In the genomic region with DNA sequence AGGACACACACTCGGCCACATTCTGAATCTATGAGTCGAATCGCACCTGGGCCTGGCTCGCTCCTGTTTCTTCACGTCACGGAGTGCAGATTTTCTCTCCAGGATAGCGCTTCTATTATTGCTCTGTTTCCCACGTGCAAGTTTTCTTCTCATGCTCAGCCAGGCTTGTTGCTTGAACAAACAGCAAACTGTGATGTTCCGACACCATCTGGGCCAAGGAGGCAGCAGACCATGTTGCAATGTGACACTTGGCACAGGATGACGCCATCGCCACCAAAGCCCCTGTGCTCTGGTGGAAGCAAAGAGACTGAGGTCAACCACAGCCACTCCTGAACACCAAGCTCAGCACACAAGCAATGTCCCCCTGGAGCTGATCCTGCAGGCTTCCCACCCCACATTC, we compare ENCODE assay signal across 21 cellular contexts.
DNase-seq lines count a peak whose midpoint lies in the region; FAIRE-seq and TF ChIP-seq lines count a peak whose summit lies in the region.
"Had no signal": no experiment of that assay in that cellular context is flagged by ENCODE, and none has a peak within 500 bp of the region (broad histone marks: within the 10 kb centered on the region; RNA-seq: fewer than 3 reads in every experiment).

No MANE protein-coding gene starts in this region.

- H3K4me3 Mint-ChIP-seq in activated CD4-positive, alpha-beta memory T cell treated with anti-CD3 and anti-CD28 coated beads, Interleukin-2, amount 10 ng/mL, durations not matched to agents 7 days and 5 days: no peak overlapping the region
- H3K4me3 Mint-ChIP-seq: B cell; CD4-positive, CD25-positive, alpha-beta regulatory T cell; CD8-positive, alpha-beta memory T cell had no signal

- peak; percentile 63 for DNase-seq in NCI-H1694 treated with DMSO at 0.1 percent for 48 hours (lab: John Stamatoyannopoulos, UW)
- DNase-seq in H1 (ENCODE audit: low read depth in 1 of 2, low spot score in 2 of 2): no peak
- peak; percentile 18 for DNase-seq in renal cortical epithelial cell (ENCODE audit: low read depth)
- DNase-seq in activated CD4-positive, alpha-beta memory T cell treated with anti-CD3 and anti-CD28 coated beads, Interleukin-2, amount 10 ng/mL, durations not matched to agents 7 days and 5 days: no peak
- no peak for DNase-seq in breast epithelium (ENCODE audit: low spot score in 2 of 2)
- no peak for DNase-seq in Kasumi-1 (lab: John Stamatoyannopoulos, UW)
- DNase-seq: 8988T; C1 segment of cervical spinal cord; CD4-positive, CD25-positive, alpha-beta regulatory T cell; CD8-positive, alpha-beta memory T cell; COR-L47; DMS 273 treated with DMSO at 0.1 percent for 48 hours; DMS53; DND-41; EL had no signal

- no peak overlapping the region for H3K4ac ChIP-seq in H1 (replicated peaks; ENCODE audit: insufficient read length, low read depth, low read length)

- H3K4me1 ChIP-seq in BLaER1 (peaks cover 11% of the 10 kb centered on the region; the same call in 1 of the 2 replicates), H1 (replicated peaks in 1 of 4; ENCODE audit: control insufficient read depth in 3 of 4, insufficient read depth in 4 of 4, low read length in 3 of 4) (no peaks in the 10 kb centered on the region), breast epithelium (no peaks in the 10 kb centered on the region)
- H3K4me1 ChIP-seq: HAP-1 had no signal

- no peak overlapping the region for H2BK15ac ChIP-seq in H1 (ENCODE audit: low read length)

- no peaks in the 10 kb centered on the region for H3K27me3 ChIP-seq in BLaER1
- H3K27me3 ChIP-seq in H1 (replicated peaks in 1 of 4; ENCODE audit: control insufficient read depth in 3 of 4, extremely low read depth in 1 of 4, insufficient read depth in 3 of 4, low read length in 3 of 4): no peaks in the 10 kb centered on the region
- H3K27me3 ChIP-seq in breast epithelium: peaks cover 0 to 4% of the 10 kb centered on the region in 2 donors

- H3K23ac ChIP-seq in H1 (ENCODE audit: insufficient read length): no peak overlapping the region

- H3K27ac ChIP-seq in BLaER1: no peak overlapping the region
- no peak overlapping the region for H3K27ac ChIP-seq in H1 (ENCODE audit: low read depth, low read length)
- no peak overlapping the region for H3K27ac ChIP-seq in breast epithelium

- POLR2A ChIA-PET in H1 (lab: Charles Lee; ENCODE audit: partially characterized antibody): no interaction called here
- POLR2A ChIA-PET in activated CD4-positive, alpha-beta memory T cell treated with anti-CD3 and anti-CD28 coated beads, Interleukin-2, amount 10 ng/mL, durations not matched to agents 7 days and 5 days (lab: Charles Lee): no interaction called here

- H3K23me2 ChIP-seq in H1 (ENCODE audit: low read depth, low read length): no peaks in the 10 kb centered on the region

- H2BK12ac ChIP-seq in H1 (ENCODE audit: low read depth, low read length): no peak overlapping the region

- TF ChIP-seq EP300 in H1 (IDR thresholded peaks at IDR 0.05; ENCODE audit: borderline replicate concordance in 1 of 2, low read depth in 2 of 2, low read length in 2 of 2): no peak

- no peak overlapping the region for H2BK120ac ChIP-seq in H1 (replicated peaks; ENCODE audit: low read depth, low read length)

- H2BK5ac ChIP-seq in H1 (ENCODE audit: low read depth, low read length): peak overlapping the region; percentile 53; the same call in 1 of the 2 replicates

- no peak for TF ChIP-seq CTCF in H1 (IDR thresholded peaks at IDR 0.05; ENCODE audit: control extremely low read depth in 1 of 3, insufficient read depth in 1 of 3, low read depth in 1 of 3, low read length in 3 of 3)
- no peak for TF ChIP-seq CTCF in breast epithelium (IDR thresholded peaks at IDR 0.05)

- H3K9me3 Mint-ChIP-seq in activated CD4-positive, alpha-beta memory T cell treated with anti-CD3 and anti-CD28 coated beads, Interleukin-2, amount 10 ng/mL, durations not matched to agents 7 days and 5 days: peaks cover 4% of the 10 kb centered on the region

- no peaks in the 10 kb centered on the region for H4K20me1 ChIP-seq in BLaER1
- no peaks in the 10 kb centered on the region for H4K20me1 ChIP-seq in H1 (replicated peaks in 1 of 2; ENCODE audit: control insufficient read depth in 1 of 2, insufficient read depth in 2 of 2, low read length in 2 of 2)

- WGBS in H1 (ENCODE audit: extremely low coverage in 1 of 2, insufficient coverage in 1 of 2, insufficient read length in 1 of 2, insufficient replicate concordance in 2 of 2, low coverage in 1 of 2, low lambda C conversion rate in 2 of 2, missing lambda C conversion rate in 1 of 2), 2 experiments: 93% methylated on average over 10 of the region's 11 CpGs; no CpG with 5 or more reads in 1 of the 2 experiments

- H3K27ac Mint-ChIP-seq in activated CD4-positive, alpha-beta memory T cell treated with anti-CD3 and anti-CD28 coated beads, Interleukin-2, amount 10 ng/mL, durations not matched to agents 7 days and 5 days: no peak overlapping the region
- H3K27ac Mint-ChIP-seq: B cell; CD4-positive, CD25-positive, alpha-beta regulatory T cell; CD8-positive, alpha-beta memory T cell had no signal

- H3K79me2 ChIP-seq in H1 (ENCODE audit: control insufficient read depth in 1 of 2, insufficient read depth in 2 of 2, low read length in 2 of 2): no peaks in the 10 kb centered on the region; a peak in 1 of 4 replicates

- no peaks in the 10 kb centered on the region for H3K4me1 Mint-ChIP-seq in activated CD4-positive, alpha-beta memory T cell treated with anti-CD3 and anti-CD28 coated beads, Interleukin-2, amount 10 ng/mL, durations not matched to agents 7 days and 5 days
- H3K4me1 Mint-ChIP-seq: B cell; CD4-positive, CD25-positive, alpha-beta regulatory T cell; CD8-positive, alpha-beta memory T cell had no signal

- H3K27me3 Mint-ChIP-seq in activated CD4-positive, alpha-beta memory T cell treated with anti-CD3 and anti-CD28 coated beads, Interleukin-2, amount 10 ng/mL, durations not matched to agents 7 days and 5 days: no peaks in the 10 kb centered on the region
- H3K27me3 Mint-ChIP-seq: B cell; CD4-positive, CD25-positive, alpha-beta regulatory T cell; CD8-positive, alpha-beta memory T cell had no signal

- no peak overlapping the region for H2AK5ac ChIP-seq in H1 (ENCODE audit: low read depth, low read length)

- TF ChIP-seq POLR2A in H1 (IDR thresholded peaks at IDR 0.05; ENCODE audit: control extremely low read depth in 1 of 2, low read depth in 2 of 2, low read length in 2 of 2) (no peak), breast epithelium (IDR thresholded peaks at IDR 0.05) (no peak)

- H4K5ac ChIP-seq in H1 (ENCODE audit: insufficient read length, low read depth, low read length): no peak overlapping the region

- H3K36me3 Mint-ChIP-seq in activated CD4-positive, alpha-beta memory T cell treated with anti-CD3 and anti-CD28 coated beads, Interleukin-2, amount 10 ng/mL, durations not matched to agents 7 days and 5 days (ENCODE audit: low read depth): no peaks in the 10 kb centered on the region
- H3K36me3 Mint-ChIP-seq: CD4-positive, CD25-positive, alpha-beta regulatory T cell; CD8-positive, alpha-beta memory T cell had no signal

- H3K4me2 ChIP-seq in BLaER1 (peak overlapping the region; percentile 5; the same call in 1 of the 2 replicates), H1 (ENCODE audit: insufficient read depth in 1 of 2, low read depth in 2 of 2, low read length in 2 of 2) (no peak overlapping the region)

- H2AFZ ChIP-seq in H1 (ENCODE audit: low read length): no peak overlapping the region

- H3K9me3 ChIP-seq in BLaER1: peaks cover 11% of the 10 kb centered on the region
- no peaks in the 10 kb centered on the region for H3K9me3 ChIP-seq in H1 (ENCODE audit: insufficient read depth in 2 of 2, low read depth in 1 of 2, low read length in 1 of 2)
- H3K9me3 ChIP-seq in breast epithelium: no peaks in the 10 kb centered on the region
- H3K9me3 ChIP-seq: HAP-1 had no signal

- no peak overlapping the region for H4K8ac ChIP-seq in H1 (ENCODE audit: extremely low read depth, insufficient read depth, low read length)

- no peak overlapping the region for H3K14ac ChIP-seq in H1 (ENCODE audit: insufficient read length)

- CTCF ChIA-PET in H1 (lab: Charles Lee; ENCODE audit: partially characterized antibody): no interaction called here
- CTCF ChIA-PET in activated CD4-positive, alpha-beta memory T cell treated with anti-CD3 and anti-CD28 coated beads, Interleukin-2, amount 10 ng/mL, durations not matched to agents 7 days and 5 days (lab: Charles Lee): no interaction called here

- no peak overlapping the region for H4K91ac ChIP-seq in H1 (replicated peaks; ENCODE audit: insufficient read length, low read length)

- no peak overlapping the region for H3K9ac ChIP-seq in BLaER1
- no peak overlapping the region; a peak in 1 of 7 replicates for H3K9ac ChIP-seq in H1 (replicated peaks in 1 of 4; ENCODE audit: extremely low read depth in 1 of 4, low read depth in 3 of 4, low read length in 3 of 4)

- intact Hi-C loops in breast epithelium (cut with DNase I; ENCODE audit: low total_unique reads): no loop called here

- no peak for FAIRE-seq in H1 (lab: Jason Lieb, UNC)
- FAIRE-seq: G401.6, GM12891, GM19239 had no signal

- no peaks in the 10 kb centered on the region for H3K79me1 ChIP-seq in H1 (ENCODE audit: low read depth, low read length)

- H3K4me3 ChIP-seq in BLaER1 (no peak overlapping the region), H1 (ENCODE audit: extremely low read depth in 1 of 4, insufficient read depth in 2 of 4, low read depth in 3 of 4, low read length in 4 of 4) (no peak overlapping the region), breast epithelium (no peak overlapping the region)
- H3K4me3 ChIP-seq: HAP-1 had no signal

- no peak overlapping the region for H2BK20ac ChIP-seq in H1 (ENCODE audit: low read length)

- no peak overlapping the region for H3K56ac ChIP-seq in H1 (replicated peaks; ENCODE audit: insufficient read length, low read depth, low read length)

- no peak for TF ChIP-seq RAD21 in H1 (IDR thresholded peaks at IDR 0.05 in 1 of 2, conservative IDR thresholded peaks at IDR 0.05 in 1 of 2; ENCODE audit: low read depth in 2 of 2, low read length in 2 of 2)

- no peaks in the 10 kb centered on the region for H3K36me3 ChIP-seq in BLaER1
- no peaks in the 10 kb centered on the region for H3K36me3 ChIP-seq in H1 (ENCODE audit: control insufficient read depth in 2 of 4, insufficient read depth in 4 of 4, low read length in 3 of 4)
- H3K36me3 ChIP-seq in breast epithelium: no peaks in the 10 kb centered on the region
- H3K36me3 ChIP-seq: HAP-1 had no signal

- H3K18ac ChIP-seq in H1 (ENCODE audit: extremely low read depth, low read length): no peak overlapping the region

TF ChIP-seq in H1, 55 proteins besides CTCF, POLR2A, EP300 and RAD21 (continues in another document):
- TF ChIP-seq CEBPB (IDR thresholded peaks at IDR 0.05; ENCODE audit: low read depth, low read length) (no peak), RXRA (IDR thresholded peaks at IDR 0.05; ENCODE audit: insufficient read depth, low read depth, low read length) (no peak)

Comparison
In these comparisons a context has a peak if more than half of its experiments do, and no peak if none do; other contexts are left out.
1. DNase-seq: peak in NCI-H1694 treated with DMSO at 0.1 percent for 48 hours (single experiment) and renal cortical epithelial cell (single experiment); none in H1 (0 of 2), activated CD4-positive, alpha-beta memory T cell treated with anti-CD3 and anti-CD28 coated beads, Interleukin-2, amount 10 ng/mL, durations not matched to agents 7 days and 5 days (single experiment), breast epithelium (0 of 2) and Kasumi-1 (0 of 2).